In the genomic region with DNA sequence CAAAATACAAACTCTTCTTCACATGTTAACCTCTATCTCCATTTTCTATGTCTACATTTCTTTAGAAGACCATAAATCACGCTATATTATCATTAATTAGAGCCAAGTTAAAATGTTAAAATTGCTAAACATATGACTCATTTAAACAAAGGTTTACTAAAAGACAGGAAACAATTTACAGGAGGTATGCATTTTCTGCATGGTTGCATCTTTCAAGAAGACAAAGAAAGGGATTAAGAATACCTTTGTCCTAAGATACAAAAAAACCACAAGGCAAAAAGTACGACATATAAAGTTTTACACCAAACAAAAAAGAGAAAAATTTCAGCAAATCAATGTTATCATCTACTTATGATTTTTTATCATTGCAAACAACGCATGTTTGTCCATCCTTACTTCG, we compare ENCODE assay signal across 26 cellular contexts.
"Had no signal": no experiment of that assay in that cellular context is flagged by ENCODE, and none has a peak within 500 bp of the region (broad histone marks: within the 10 kb centered on the region; RNA-seq: fewer than 3 reads in every experiment).

No MANE protein-coding gene starts in this region.

- ATAC-seq: mucosa of descending colon; stimulated activated memory B cell treated with anti-CD40 and anti-IgM and Interleukin-4, amounts not matched to agents 10 μg/mL and 1 μg/mL and 100 μg/mL, for 72 hours had no signal

- H3K4me1 ChIP-seq: left ventricle myocardium inferior, parathyroid adenoma, sigmoid colon, testis had no signal

- H3K27ac ChIP-seq: brain microvascular endothelial cell, epithelial cell of prostate, left ventricle myocardium inferior, neutrophil, parathyroid adenoma, sigmoid colon, testis had no signal

- H3K9ac ChIP-seq: parathyroid adenoma had no signal

- H3K4me1 Mint-ChIP-seq: activated CD4-positive, alpha-beta memory T cell treated with anti-CD3 and anti-CD28 coated beads, Interleukin-2, amount 10 ng/mL, durations not matched to agents 7 days and 5 days; activated naive CD8-positive, alpha-beta T cell treated with anti-CD3 and anti-CD28 coated beads, Interleukin-2, amount 10 ng/mL, durations not matched to agents 7 days and 5 days had no signal

- H3K4me3 ChIP-seq: left ventricle myocardium inferior, mucosa of descending colon, sigmoid colon, testis had no signal

- H2AFZ ChIP-seq: parathyroid adenoma had no signal

- H3K27me3 ChIP-seq: brain microvascular endothelial cell, neutrophil, sigmoid colon, testis had no signal

- H3K27me3 Mint-ChIP-seq: activated B cell treated with CpG ODN at 0.5 μM for 24 hours; activated T-cell treated with anti-CD3 and anti-CD28 coated beads, Interleukin-2, amount 50 U/mL, for 24 hours; naive B cell; stimulated activated memory B cell treated with anti-CD40 and anti-IgM and Interleukin-4, amounts not matched to agents 10 μg/mL and 1 μg/mL and 100 μg/mL, for 72 hours; type B pancreatic cell had no signal

- H3K9me3 ChIP-seq: left ventricle myocardium inferior, mucosa of descending colon, neutrophil, sigmoid colon, testis had no signal

- FAIRE-seq: colon had no signal

- H3K36me3 ChIP-seq: brain microvascular endothelial cell, left ventricle myocardium inferior, neutrophil, sigmoid colon had no signal

- H3K9me3 Mint-ChIP-seq: activated B cell treated with CpG ODN at 0.5 μM for 24 hours; activated CD4-positive, alpha-beta memory T cell treated with anti-CD3 and anti-CD28 coated beads, Interleukin-2, amount 10 ng/mL, durations not matched to agents 7 days and 5 days; activated naive CD8-positive, alpha-beta T cell treated with anti-CD3 and anti-CD28 coated beads, Interleukin-2, amount 10 ng/mL, durations not matched to agents 7 days and 5 days; activated T-cell treated with anti-CD3 and anti-CD28 coated beads, Interleukin-2, amount 50 U/mL, for 24 hours; activated T-helper 2 cell treated with anti-CD3 and anti-CD28 coated beads, Interferon-gamma antibody, Interleukin-2, Interleukin-4, amounts not matched to agents 10 μg/mL and 5 μg/mL and 100 μg/mL, durations not matched to agents 14 hours and 24 hours and 36 hours; stimulated activated memory B cell treated with anti-CD40 and anti-IgM and Interleukin-4, amounts not matched to agents 10 μg/mL and 1 μg/mL and 100 μg/mL, for 72 hours had no signal

- H3K36me3 Mint-ChIP-seq: activated naive CD8-positive, alpha-beta T cell treated with anti-CD3 and anti-CD28 coated beads, Interleukin-2, amount 10 ng/mL, durations not matched to agents 7 days and 5 days; stimulated activated memory B cell treated with anti-CD40 and anti-IgM and Interleukin-4, amounts not matched to agents 10 μg/mL and 1 μg/mL and 100 μg/mL, for 72 hours had no signal

- DNase-seq: activated B cell treated with CpG ODN at 0.5 μM for 24 hours; activated CD4-positive, alpha-beta memory T cell treated with anti-CD3 and anti-CD28 coated beads, Interleukin-2, amount 10 ng/mL, durations not matched to agents 7 days and 5 days; activated CD4-positive, alpha-beta T cell treated with anti-CD3 and anti-CD28 coated beads for 4 hours; activated naive CD4-positive, alpha-beta T cell treated with Interleukin-2 at 50 U/mL for 16 hours; activated naive CD8-positive, alpha-beta T cell treated with anti-CD3 and anti-CD28 coated beads, Interleukin-2, amount 10 ng/mL, durations not matched to agents 7 days and 5 days; activated T-cell treated with anti-CD3 and anti-CD28 coated beads, Interleukin-2, amount 50 U/mL, for 24 hours; anterior cingulate cortex; brain microvascular endothelial cell; central memory CD4-positive, alpha-beta T cell; endodermal cell; foreskin fibroblast; head of caudate nucleus; left ventricle myocardium inferior; mammary epithelial cell; mucosa of descending colon; naive B cell; sigmoid colon; stimulated activated CD4-positive, alpha-beta T cell treated with anti-CD3 and anti-CD28 coated beads, Interleukin-4, amount 100 ng/mL, for 4 hours; testis had no signal

- H3K79me2 ChIP-seq: parathyroid adenoma had no signal

- H3K27ac Mint-ChIP-seq: activated CD4-positive, alpha-beta memory T cell treated with anti-CD3 and anti-CD28 coated beads, Interleukin-2, amount 10 ng/mL, durations not matched to agents 7 days and 5 days; activated naive CD8-positive, alpha-beta T cell treated with anti-CD3 and anti-CD28 coated beads, Interleukin-2, amount 10 ng/mL, durations not matched to agents 7 days and 5 days; activated T-cell treated with anti-CD3 and anti-CD28 coated beads, Interleukin-2, amount 50 U/mL, for 24 hours; activated T-helper 2 cell treated with anti-CD3 and anti-CD28 coated beads, Interferon-gamma antibody, Interleukin-2, Interleukin-4, amounts not matched to agents 10 μg/mL and 5 μg/mL and 100 μg/mL, durations not matched to agents 14 hours and 24 hours and 36 hours; endodermal cell; stimulated activated memory B cell treated with anti-CD40 and anti-IgM and Interleukin-4, amounts not matched to agents 10 μg/mL and 1 μg/mL and 100 μg/mL, for 72 hours; type B pancreatic cell had no signal

- H3K4me3 Mint-ChIP-seq: activated B cell treated with CpG ODN at 0.5 μM for 24 hours; activated CD4-positive, alpha-beta memory T cell treated with anti-CD3 and anti-CD28 coated beads, Interleukin-2, amount 10 ng/mL, durations not matched to agents 7 days and 5 days; activated naive CD8-positive, alpha-beta T cell treated with anti-CD3 and anti-CD28 coated beads, Interleukin-2, amount 10 ng/mL, durations not matched to agents 7 days and 5 days; activated T-cell treated with anti-CD3 and anti-CD28 coated beads, Interleukin-2, amount 50 U/mL, for 24 hours; endodermal cell; naive B cell; stimulated activated memory B cell treated with anti-CD40 and anti-IgM and Interleukin-4, amounts not matched to agents 10 μg/mL and 1 μg/mL and 100 μg/mL, for 72 hours; type B pancreatic cell had no signal
